Comparison of ENCODE assay signal across 7 cellular contexts in the genomic region with DNA sequence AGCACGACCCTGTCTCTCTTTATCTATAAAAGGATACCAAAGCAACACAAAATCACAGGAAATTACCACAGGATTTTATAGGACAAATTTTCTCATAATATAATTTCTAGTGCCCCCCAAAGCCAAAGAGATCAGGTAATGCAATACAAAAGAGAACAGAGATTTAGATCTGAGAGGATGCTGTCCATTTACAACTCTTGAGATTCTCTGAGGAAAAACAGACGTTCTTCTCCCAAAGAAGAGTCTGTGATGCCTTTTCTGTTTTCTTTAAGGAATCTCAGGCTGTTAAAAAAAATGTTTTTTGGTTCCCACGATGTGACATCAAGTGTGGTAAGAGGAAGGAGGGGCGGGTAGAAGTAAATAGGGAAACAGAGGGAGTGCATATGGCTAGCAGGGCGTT.
"Had no signal": no experiment of that assay in that cellular context is flagged by ENCODE, and none has a peak within 500 bp of the region (broad histone marks: within the 10 kb centered on the region; RNA-seq: fewer than 3 reads in every experiment).

No MANE protein-coding gene starts in this region.

- H3K4me3 Mint-ChIP-seq: HFFc6 had no signal

- ATAC-seq: HCT116, K562 had no signal

- H3K27ac Mint-ChIP-seq: HFFc6 had no signal

- H3K36me3 ChIP-seq: HAP-1 had no signal

- H3K4me3 ChIP-seq: HAP-1, K562 had no signal

- H3K9me3 ChIP-seq: HAP-1 had no signal

- H3K4me1 ChIP-seq: HAP-1 had no signal

- DNase-seq: GOT3, H7, HFFc6, IMR-90 had no signal
